Comparison of ENCODE assay signal across 24 cellular contexts in the genomic region with DNA sequence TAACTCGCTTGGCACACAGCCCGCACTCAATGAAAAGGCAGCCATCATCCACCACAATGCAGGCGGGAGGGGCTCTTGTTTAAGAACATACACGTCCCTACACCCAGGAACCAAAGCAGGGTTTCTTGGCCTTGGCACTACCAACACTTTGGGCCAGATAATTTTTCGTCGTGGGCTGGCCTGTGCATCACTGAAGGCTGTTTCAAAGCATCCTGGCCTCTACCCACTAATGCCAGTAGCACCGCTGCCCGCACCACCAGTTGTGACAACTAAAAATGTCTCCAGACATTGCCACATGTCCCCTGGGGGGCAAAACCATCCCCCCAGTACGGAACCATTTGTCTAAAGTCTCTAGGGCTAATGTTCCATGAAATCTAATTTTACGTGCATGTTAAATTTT. TPM values are rescaled to one million over a fixed set of nuclear protein-coding genes. Genes with fewer than 3 reads are reported as not detected.
DNase-seq lines count a peak whose midpoint lies in the region; ATAC-seq, FAIRE-seq and TF ChIP-seq lines count a peak whose summit lies in the region.
"Had no signal": no experiment of that assay in that cellular context is flagged by ENCODE, and none has a peak within 500 bp of the region (broad histone marks: within the 10 kb centered on the region; RNA-seq: fewer than 3 reads in every experiment).

No MANE protein-coding gene starts in this region.

- H3K79me2 ChIP-seq in Karpas-422 (ENCODE audit: low read length), result peaks cover 3% of the 10 kb centered on the region; the same call in 1 of the 2 replicates

- H4K20me1 ChIP-seq in Karpas-422 (ENCODE audit: insufficient read depth, low read depth, low read length), result peaks cover 3% of the 10 kb centered on the region; the same call in 1 of the 2 replicates

- intact Hi-C loops in activated CD8-positive, alpha-beta T cell treated with anti-CD3 and anti-CD28 coated beads for 36 hours (cut with micrococcal nuclease), result no loop called here

- peak overlapping the region; percentile 60 for H3K9ac ChIP-seq in Karpas-422 (ENCODE audit: low read length)

- no peaks in the 10 kb centered on the region for H3K9me2 ChIP-seq in Karpas-422 (replicated peaks; ENCODE audit: insufficient read depth, low read length)

- peaks cover 54% of the 10 kb centered on the region for H3K4me1 ChIP-seq in Karpas-422 (ENCODE audit: low read length)
- peaks cover 51% of the 10 kb centered on the region for H3K4me1 ChIP-seq in effector memory CD4-positive, alpha-beta T cell (ENCODE audit: control insufficient read depth, insufficient read depth, low read length, poor library complexity, severe bottlenecking)

- DNase-seq in activated CD8-positive, alpha-beta T cell treated with anti-CD3 and anti-CD28 coated beads, Interleukin-2, amount 10 ng/mL, durations not matched to agents 7 days and 5 days, result no peak
- no peak for DNase-seq in activated CD8-positive, alpha-beta T cell treated with anti-CD3 and anti-CD28 coated beads for 36 hours
- DNase-seq in Karpas-422, result peak; percentile 52
- no peak for DNase-seq in effector memory CD4-positive, alpha-beta T cell
- DNase-seq in stimulated activated effector memory CD8-positive, alpha-beta T cell treated with anti-CD3 and anti-CD28 coated beads, Interleukin-12 subunit alpha, Interleukin-12 subunit beta, amount 100 ng/mL, for 72 hours (ENCODE audit: low spot score in 2 of 2), result no peak
- DNase-seq in D721Med (ENCODE audit: insufficient read length, low spot score), result no peak
- DNase-seq in SHP77 treated with DMSO at 0.1 percent for 48 hours (lab: John Stamatoyannopoulos, UW), result no peak
- no peak for DNase-seq in NK-92 treated with Interleukin-12 subunit alpha and Interleukin-12 subunit beta, amount 100 ng/mL, for 24 hours (lab: John Stamatoyannopoulos, UW)
- DNase-seq: brain microvascular endothelial cell; mammary epithelial cell; NCI-H1105 treated with DMSO at 0.1 percent for 48 hours; NCI-H2107; occipital lobe; Peyer's patch; stimulated activated CD4-positive, alpha-beta T cell treated with anti-CD3 and anti-CD28 coated beads, Interleukin-2, amount 100 ng/mL, for 48 hours; transverse colon had no signal

- H3K36me3 Mint-ChIP-seq in activated CD8-positive, alpha-beta T cell treated with anti-CD3 and anti-CD28 coated beads, Interleukin-2, amount 10 ng/mL, durations not matched to agents 7 days and 5 days (ENCODE audit: low read depth), result peaks cover 62% of the 10 kb centered on the region
- H3K36me3 Mint-ChIP-seq in activated CD8-positive, alpha-beta T cell treated with anti-CD3 and anti-CD28 coated beads for 36 hours (ENCODE audit: low read depth), result peaks cover 52% of the 10 kb centered on the region
- H3K36me3 Mint-ChIP-seq in stimulated activated effector memory CD8-positive, alpha-beta T cell treated with anti-CD3 and anti-CD28 coated beads, Interleukin-12 subunit alpha, Interleukin-12 subunit beta, amount 100 ng/mL, for 72 hours, result peaks cover 68% of the 10 kb centered on the region

- H3K4me1 Mint-ChIP-seq in activated CD8-positive, alpha-beta T cell treated with anti-CD3 and anti-CD28 coated beads, Interleukin-2, amount 10 ng/mL, durations not matched to agents 7 days and 5 days (ENCODE audit: low read depth), result peaks cover 67% of the 10 kb centered on the region
- H3K4me1 Mint-ChIP-seq in activated CD8-positive, alpha-beta T cell treated with anti-CD3 and anti-CD28 coated beads for 36 hours (ENCODE audit: low read depth), result peaks cover 53% of the 10 kb centered on the region
- peaks cover 50% of the 10 kb centered on the region for H3K4me1 Mint-ChIP-seq in stimulated activated effector memory CD8-positive, alpha-beta T cell treated with anti-CD3 and anti-CD28 coated beads, Interleukin-12 subunit alpha, Interleukin-12 subunit beta, amount 100 ng/mL, for 72 hours

- CTCF ChIA-PET in activated CD8-positive, alpha-beta T cell treated with anti-CD3 and anti-CD28 coated beads, Interleukin-2, amount 10 ng/mL, durations not matched to agents 7 days and 5 days (lab: Charles Lee), result no interaction called here
- CTCF ChIA-PET in activated CD8-positive, alpha-beta T cell treated with anti-CD3 and anti-CD28 coated beads for 36 hours (lab: Charles Lee), result interaction anchor here (0.8 to 1.8 kb wide), 2 partner anchors 109 to 114 kb away, joined by 3 to 7 read pairs; no protein-coding TSS in a partner anchor

- no peaks in the 10 kb centered on the region for H3K9me3 Mint-ChIP-seq in activated CD8-positive, alpha-beta T cell treated with anti-CD3 and anti-CD28 coated beads, Interleukin-2, amount 10 ng/mL, durations not matched to agents 7 days and 5 days (ENCODE audit: insufficient read depth)
- no peaks in the 10 kb centered on the region for H3K9me3 Mint-ChIP-seq in activated CD8-positive, alpha-beta T cell treated with anti-CD3 and anti-CD28 coated beads for 36 hours
- no peaks in the 10 kb centered on the region for H3K9me3 Mint-ChIP-seq in stimulated activated effector memory CD8-positive, alpha-beta T cell treated with anti-CD3 and anti-CD28 coated beads, Interleukin-12 subunit alpha, Interleukin-12 subunit beta, amount 100 ng/mL, for 72 hours
- H3K9me3 Mint-ChIP-seq: stimulated activated naive CD8-positive, alpha-beta T cell treated with anti-CD3 and anti-CD28 coated beads, Interleukin-15, Interleukin-2, amounts not matched to agents 100 ng/mL and 50 ng/mL, for 24 hours; T-helper 2 cell treated with Interferon-gamma antibody and Interleukin-4, amounts not matched to agents 5 μg/mL and 100 μg/mL, for 36 hours; WTC11 had no signal

- no peak overlapping the region for H2AFZ ChIP-seq in Karpas-422 (ENCODE audit: low read length)

- FAIRE-seq in D721Med (lab: Jason Lieb, UNC), result no peak
- FAIRE-seq: colon, H1 had no signal

- H3K9me3 ChIP-seq in Karpas-422 (ENCODE audit: low read length), result no peaks in the 10 kb centered on the region
- no peaks in the 10 kb centered on the region for H3K9me3 ChIP-seq in effector memory CD4-positive, alpha-beta T cell (ENCODE audit: control insufficient read depth, low read length)
- H3K9me3 ChIP-seq: Peyer's patch, transverse colon had no signal

- ATAC-seq in activated CD8-positive, alpha-beta T cell treated with anti-CD3 and anti-CD28 coated beads, Interleukin-2, amount 10 ng/mL, durations not matched to agents 7 days and 5 days, result no peak
- no peak for ATAC-seq in activated CD8-positive, alpha-beta T cell treated with anti-CD3 and anti-CD28 coated beads for 36 hours
- ATAC-seq in stimulated activated effector memory CD8-positive, alpha-beta T cell treated with anti-CD3 and anti-CD28 coated beads, Interleukin-12 subunit alpha, Interleukin-12 subunit beta, amount 100 ng/mL, for 72 hours, result no peak
- ATAC-seq: WTC11 had no signal

- no peak for TF ChIP-seq CTCF in activated CD8-positive, alpha-beta T cell treated with anti-CD3 and anti-CD28 coated beads for 36 hours (IDR thresholded peaks at IDR 0.05)
- no peak for TF ChIP-seq CTCF in D721Med (IDR thresholded peaks at IDR 0.05; ENCODE audit: insufficient read depth, missing control alignments)

- H3K27me3 ChIP-seq in Karpas-422 (ENCODE audit: low read length), result no peaks in the 10 kb centered on the region
- no peaks in the 10 kb centered on the region for H3K27me3 ChIP-seq in effector memory CD4-positive, alpha-beta T cell (replicated peaks; ENCODE audit: control insufficient read depth, insufficient read depth, low read length, poor library complexity, severe bottlenecking)
- H3K27me3 ChIP-seq: brain microvascular endothelial cell, Peyer's patch, transverse colon had no signal

- H3K27me3 Mint-ChIP-seq in activated CD8-positive, alpha-beta T cell treated with anti-CD3 and anti-CD28 coated beads, Interleukin-2, amount 10 ng/mL, durations not matched to agents 7 days and 5 days (ENCODE audit: low read depth), result no peaks in the 10 kb centered on the region
- no peaks in the 10 kb centered on the region for H3K27me3 Mint-ChIP-seq in activated CD8-positive, alpha-beta T cell treated with anti-CD3 and anti-CD28 coated beads for 36 hours
- H3K27me3 Mint-ChIP-seq: stimulated activated naive CD8-positive, alpha-beta T cell treated with anti-CD3 and anti-CD28 coated beads, Interleukin-15, Interleukin-2, amounts not matched to agents 100 ng/mL and 50 ng/mL, for 24 hours had no signal

- H3K4me3 ChIP-seq in Karpas-422 (ENCODE audit: low read length), result peak overlapping the region; percentile 38; the same call in 1 of the 2 replicates
- H3K4me3 ChIP-seq in effector memory CD4-positive, alpha-beta T cell (ENCODE audit: insufficient read depth, low read depth, low read length, poor library complexity, severe bottlenecking), result no peak overlapping the region
- H3K4me3 ChIP-seq: Peyer's patch, SK-N-MC, smooth muscle cell, transverse colon had no signal

- H3K4me3 Mint-ChIP-seq in activated CD8-positive, alpha-beta T cell treated with anti-CD3 and anti-CD28 coated beads, Interleukin-2, amount 10 ng/mL, durations not matched to agents 7 days and 5 days, result no peak overlapping the region
- H3K4me3 Mint-ChIP-seq in activated CD8-positive, alpha-beta T cell treated with anti-CD3 and anti-CD28 coated beads for 36 hours, result no peak overlapping the region
- no peak overlapping the region for H3K4me3 Mint-ChIP-seq in stimulated activated effector memory CD8-positive, alpha-beta T cell treated with anti-CD3 and anti-CD28 coated beads, Interleukin-12 subunit alpha, Interleukin-12 subunit beta, amount 100 ng/mL, for 72 hours
- H3K4me3 Mint-ChIP-seq: stimulated activated naive CD8-positive, alpha-beta T cell treated with anti-CD3 and anti-CD28 coated beads, Interleukin-15, Interleukin-2, amounts not matched to agents 100 ng/mL and 50 ng/mL, for 24 hours; T-helper 2 cell treated with Interferon-gamma antibody and Interleukin-4, amounts not matched to agents 5 μg/mL and 100 μg/mL, for 36 hours; WTC11 had no signal

- peak overlapping the region; percentile 69 for H3K4me2 ChIP-seq in Karpas-422 (ENCODE audit: low read depth, low read length, poor library complexity, severe bottlenecking)
- H3K4me2 ChIP-seq: smooth muscle cell had no signal

- POLR2A ChIA-PET in activated CD8-positive, alpha-beta T cell treated with anti-CD3 and anti-CD28 coated beads, Interleukin-2, amount 10 ng/mL, durations not matched to agents 7 days and 5 days (lab: Charles Lee), result no interaction called here
- POLR2A ChIA-PET in activated CD8-positive, alpha-beta T cell treated with anti-CD3 and anti-CD28 coated beads for 36 hours (lab: Charles Lee), result interaction anchor here (0.6 kb wide), 1 partner anchor 87 kb away, joined by 3 read pairs; no protein-coding TSS in a partner anchor

- peak overlapping the region; percentile 82 for H3K27ac ChIP-seq in Karpas-422 (ENCODE audit: low read length)
- peak overlapping the region; percentile 5 for H3K27ac ChIP-seq in effector memory CD4-positive, alpha-beta T cell (ENCODE audit: insufficient read depth, low read length, poor library complexity, severe bottlenecking)
- H3K27ac ChIP-seq: brain microvascular endothelial cell, SK-N-MC, transverse colon had no signal

- peak overlapping the region; percentile 39 for H3K27ac Mint-ChIP-seq in activated CD8-positive, alpha-beta T cell treated with anti-CD3 and anti-CD28 coated beads, Interleukin-2, amount 10 ng/mL, durations not matched to agents 7 days and 5 days
- no peak overlapping the region for H3K27ac Mint-ChIP-seq in activated CD8-positive, alpha-beta T cell treated with anti-CD3 and anti-CD28 coated beads for 36 hours
- H3K27ac Mint-ChIP-seq in stimulated activated effector memory CD8-positive, alpha-beta T cell treated with anti-CD3 and anti-CD28 coated beads, Interleukin-12 subunit alpha, Interleukin-12 subunit beta, amount 100 ng/mL, for 72 hours, result peak overlapping the region; percentile 84
- H3K27ac Mint-ChIP-seq: stimulated activated naive CD8-positive, alpha-beta T cell treated with anti-CD3 and anti-CD28 coated beads, Interleukin-15, Interleukin-2, amounts not matched to agents 100 ng/mL and 50 ng/mL, for 24 hours had no signal

- peaks cover 12% of the 10 kb centered on the region; the same call in 1 of the 2 replicates for H3K36me3 ChIP-seq in Karpas-422 (ENCODE audit: insufficient read depth, low read length)
- H3K36me3 ChIP-seq in effector memory CD4-positive, alpha-beta T cell (ENCODE audit: control insufficient read depth, insufficient read depth, low read length), result no peaks in the 10 kb centered on the region

RNA-seq across cellular contexts. Expression of a gene that starts 13.0 kb away (rescaled TPM):
- 10 to 100 TPM; 88.1 to 89.6 TPM for total RNA-seq in activated CD8-positive, alpha-beta T cell treated with anti-CD3 and anti-CD28 coated beads, Interleukin-2, amount 10 ng/mL, durations not matched to agents 7 days and 5 days
- 100 to 1,000 TPM; 127 to 128 TPM for total RNA-seq in activated CD8-positive, alpha-beta T cell treated with anti-CD3 and anti-CD28 coated beads for 36 hours
- total RNA-seq in Karpas-422 (2014; rRNA removed; shearing (Covaris generic); ENCODE audit: low replicate concordance), result 32.8 and 48.9 TPM in 2 replicates

RNA-seq across cellular contexts. Expression of a gene that starts 48.2 kb away (rescaled TPM):
- not detected for total RNA-seq in activated CD8-positive, alpha-beta T cell treated with anti-CD3 and anti-CD28 coated beads, Interleukin-2, amount 10 ng/mL, durations not matched to agents 7 days and 5 days
- total RNA-seq in activated CD8-positive, alpha-beta T cell treated with anti-CD3 and anti-CD28 coated beads for 36 hours, result not detected
- total RNA-seq in Karpas-422 (2014; rRNA removed; shearing (Covaris generic); ENCODE audit: low replicate concordance), result not detected in 2 replicates
- total RNA-seq: NCI-H460, occipital lobe had no signal
